Comparison of ENCODE assay signal across 20 cellular contexts in the genomic region with DNA sequence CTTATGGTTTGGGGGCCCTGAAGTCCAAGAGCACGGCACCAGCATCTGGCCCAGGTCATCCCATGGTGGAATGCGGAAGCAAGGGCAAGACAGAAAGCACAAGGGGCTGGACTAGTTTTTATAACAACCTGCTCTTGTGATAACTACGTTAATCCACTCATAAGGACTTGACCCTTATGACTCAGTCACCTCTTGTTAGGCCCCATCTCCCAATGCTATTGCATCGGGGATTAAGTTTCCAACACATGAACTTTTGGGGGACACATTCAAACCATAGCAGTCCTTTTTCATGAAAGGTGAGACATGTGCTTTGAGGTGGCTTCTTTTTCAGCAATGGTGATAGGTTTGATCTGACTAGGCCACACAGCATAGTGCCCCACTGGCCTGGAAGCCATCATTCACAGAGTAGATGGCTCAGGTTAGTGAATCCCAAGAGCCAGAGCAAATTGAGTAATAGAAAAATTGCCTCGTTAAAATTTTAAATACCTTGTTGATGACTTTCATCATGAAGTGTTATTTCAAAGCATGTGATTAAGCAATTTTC. TPM values are rescaled to one million over a fixed set of nuclear protein-coding genes. Genes with fewer than 3 reads are reported as not detected.
DNase-seq lines count a peak whose midpoint lies in the region; ATAC-seq and TF ChIP-seq lines count a peak whose summit lies in the region.
"Had no signal": no experiment of that assay in that cellular context is flagged by ENCODE, and none has a peak within 500 bp of the region (broad histone marks: within the 10 kb centered on the region; RNA-seq: fewer than 3 reads in every experiment).

No MANE protein-coding gene starts in this region.

- H3K4ac ChIP-seq in IMR-90 (ENCODE audit: low read depth, low read length): no peak overlapping the region

- H3K23ac ChIP-seq in IMR-90 (ENCODE audit: low read depth, low read length): no peak overlapping the region

- peaks cover 2 to 4% of the 10 kb centered on the region in 2 donors for H3K36me3 Mint-ChIP-seq in activated T-cell treated with anti-CD3 and anti-CD28 coated beads, Interleukin-2, amount 50 U/mL, for 72 hours (ENCODE audit: insufficient read depth in 2 of 2)
- no peaks in the 10 kb centered on the region for H3K36me3 Mint-ChIP-seq in activated T-cell treated with anti-CD3 and anti-CD28 coated beads, Interleukin-2, amount 50 U/mL, for 24 hours (ENCODE audit: low read depth)

- peak overlapping the region; percentile 14 for H2BK5ac ChIP-seq in IMR-90 (ENCODE audit: low read depth, low read length, poor library complexity, severe bottlenecking)

- no peak for TF ChIP-seq RAD21 in IMR-90 (IDR thresholded peaks at IDR 0.05; ENCODE audit: low read length)

- peaks cover 1 to 2% of the 10 kb centered on the region in 2 donors for H3K9me3 Mint-ChIP-seq in activated T-cell treated with anti-CD3 and anti-CD28 coated beads, Interleukin-2, amount 50 U/mL, for 72 hours
- no peaks in the 10 kb centered on the region for H3K9me3 Mint-ChIP-seq in activated T-cell treated with anti-CD3 and anti-CD28 coated beads, Interleukin-2, amount 50 U/mL, for 24 hours
- H3K9me3 Mint-ChIP-seq in stimulated activated naive CD8-positive, alpha-beta T cell treated with anti-CD3 and anti-CD28 coated beads, Interleukin-15, amount 100 ng/mL, for 72 hours: peaks cover 0 to 8% of the 10 kb centered on the region in 2 donors

- H2BK120ac ChIP-seq in IMR-90 (ENCODE audit: low read depth, low read length): no peak overlapping the region

- peaks cover 8 to 53% of the 10 kb centered on the region in 2 experiments; a peak in 3 of 4 replicates for H3K79me1 ChIP-seq in IMR-90 (ENCODE audit: low read depth in 1 of 2, low read length in 2 of 2)

- BruUV-seq in IMR-90 (replicated peaks; lab: Mats Ljungman, UMichigan): no TSS peak

- no peak overlapping the region for H3K14ac ChIP-seq in IMR-90 (replicated peaks; ENCODE audit: low read depth, low read length)

- H2AFZ ChIP-seq in IMR-90 (replicated peaks; ENCODE audit: low read length, poor library complexity): no peak overlapping the region
- H2AFZ ChIP-seq: GM23338 had no signal

- H3K4me3 ChIP-seq in IMR-90 (ENCODE audit: insufficient read depth, low read depth, low read length): no peak overlapping the region
- H3K4me3 ChIP-seq: GM23338, Peyer's patch had no signal

- peaks cover 94% of the 10 kb centered on the region for H4K20me1 ChIP-seq in IMR-90 (ENCODE audit: insufficient read depth, low read length)

- peak overlapping the region; percentile 37; the same call in 1 of the 2 replicates for H3K4me2 ChIP-seq in IMR-90 (ENCODE audit: low read depth, low read length)
- H3K4me2 ChIP-seq: GM23338 had no signal

- dilution Hi-C loops in IMR-90 (cut with HindIII; ENCODE audit: low sequenced_read_pairs, unreplicated experiment): no loop called here

- no peak overlapping the region for H2BK15ac ChIP-seq in IMR-90 (ENCODE audit: low read depth, low read length)

- DNase-seq in activated T-cell treated with anti-CD3 and anti-CD28 coated beads, Interleukin-2, amount 50 U/mL, for 72 hours: no peak
- no peak for DNase-seq in activated T-cell treated with anti-CD3 and anti-CD28 coated beads, Interleukin-2, amount 50 U/mL, for 24 hours
- DNase-seq in IMR-90 (no peak), epithelial cell of prostate (ENCODE audit: low read depth, low spot score) (no peak), GF-D8 (lab: John Stamatoyannopoulos, UW) (no peak)
- peak in 1 of 2 donors; percentile 13 for DNase-seq in stimulated activated naive CD8-positive, alpha-beta T cell treated with anti-CD3 and anti-CD28 coated beads, Interleukin-15, amount 100 ng/mL, for 72 hours
- DNase-seq: Calu3; CD4-positive, alpha-beta T cell; KBM-7; NCI-H1105 treated with DMSO at 0.1 percent for 48 hours; NCI-H1694; NCI-H2081 treated with DMSO at 0.1 percent for 48 hours; NCI-H446 treated with DMSO at 0.1 percent for 48 hours; NCI-H69; NK-92 treated with Interleukin-12 subunit alpha and Interleukin-12 subunit beta, amount 100 ng/mL, for 24 hours; Peyer's patch had no signal

- H3K9me1 ChIP-seq in IMR-90 (ENCODE audit: insufficient read depth, low read length): peaks cover 18% of the 10 kb centered on the region

- 100% methylated on average over 3 of the region's 5 CpGs; no CpG with 5 or more reads in 1 of the 2 experiments for WGBS in IMR-90 (ENCODE audit: extremely low coverage in 2 of 2, insufficient read length in 1 of 2), 2 experiments

- no peaks in the 10 kb centered on the region for H3K27me3 Mint-ChIP-seq in activated T-cell treated with anti-CD3 and anti-CD28 coated beads, Interleukin-2, amount 50 U/mL, for 72 hours (ENCODE audit: low read depth)
- peaks cover 11% of the 10 kb centered on the region for H3K27me3 Mint-ChIP-seq in activated T-cell treated with anti-CD3 and anti-CD28 coated beads, Interleukin-2, amount 50 U/mL, for 24 hours
- peaks cover 9% of the 10 kb centered on the region for H3K27me3 Mint-ChIP-seq in stimulated activated naive CD8-positive, alpha-beta T cell treated with anti-CD3 and anti-CD28 coated beads, Interleukin-15, amount 100 ng/mL, for 72 hours

- no peak overlapping the region for H4K91ac ChIP-seq in IMR-90 (ENCODE audit: insufficient read depth, low read depth, low read length)

- H3K4me3 Mint-ChIP-seq in activated T-cell treated with anti-CD3 and anti-CD28 coated beads, Interleukin-2, amount 50 U/mL, for 72 hours: no peak overlapping the region
- no peak overlapping the region for H3K4me3 Mint-ChIP-seq in activated T-cell treated with anti-CD3 and anti-CD28 coated beads, Interleukin-2, amount 50 U/mL, for 24 hours
- H3K4me3 Mint-ChIP-seq in stimulated activated naive CD8-positive, alpha-beta T cell treated with anti-CD3 and anti-CD28 coated beads, Interleukin-15, amount 100 ng/mL, for 72 hours: no peak overlapping the region
- H3K4me3 Mint-ChIP-seq: CD4-positive, alpha-beta T cell; GM23338 had no signal

- no peak overlapping the region for H3K27ac Mint-ChIP-seq in activated T-cell treated with anti-CD3 and anti-CD28 coated beads, Interleukin-2, amount 50 U/mL, for 72 hours
- H3K27ac Mint-ChIP-seq in activated T-cell treated with anti-CD3 and anti-CD28 coated beads, Interleukin-2, amount 50 U/mL, for 24 hours: no peak overlapping the region
- H3K27ac Mint-ChIP-seq in stimulated activated naive CD8-positive, alpha-beta T cell treated with anti-CD3 and anti-CD28 coated beads, Interleukin-15, amount 100 ng/mL, for 72 hours: no peak overlapping the region
- H3K27ac Mint-ChIP-seq: CD4-positive, alpha-beta T cell; GM23338 had no signal

- H3K4me1 Mint-ChIP-seq in activated T-cell treated with anti-CD3 and anti-CD28 coated beads, Interleukin-2, amount 50 U/mL, for 72 hours (ENCODE audit: low read depth): no peaks in the 10 kb centered on the region
- H3K4me1 Mint-ChIP-seq in activated T-cell treated with anti-CD3 and anti-CD28 coated beads, Interleukin-2, amount 50 U/mL, for 24 hours (ENCODE audit: low read depth): no peaks in the 10 kb centered on the region
- H3K4me1 Mint-ChIP-seq in stimulated activated naive CD8-positive, alpha-beta T cell treated with anti-CD3 and anti-CD28 coated beads, Interleukin-15, amount 100 ng/mL, for 72 hours: no peaks in the 10 kb centered on the region

- H2AK5ac ChIP-seq in IMR-90 (ENCODE audit: low read depth, low read length): no peak overlapping the region

- POLR2A ChIA-PET in IMR-90 (lab: Charles Lee; ENCODE audit: unreplicated experiment): no interaction called here

- CTCF ChIA-PET in IMR-90 (lab: Yijun Ruan, JAX): no interaction called here

- H3K56ac ChIP-seq in IMR-90 (ENCODE audit: extremely low read depth, insufficient read depth, low read length): no peak overlapping the region

- H3K4me1 ChIP-seq in IMR-90 (ENCODE audit: control insufficient read depth, insufficient read depth, low read length): peaks cover 14% of the 10 kb centered on the region
- H3K4me1 ChIP-seq: Peyer's patch had no signal

- H3K27me3 ChIP-seq in IMR-90 (ENCODE audit: control insufficient read depth, insufficient read depth, low read length): no peaks in the 10 kb centered on the region
- H3K27me3 ChIP-seq: Peyer's patch had no signal

- peak; percentile 69 to 72 for ATAC-seq in activated T-cell treated with anti-CD3 and anti-CD28 coated beads, Interleukin-2, amount 50 U/mL, for 72 hours (replicated peaks in 1 of 2)
- ATAC-seq in IMR-90 (ENCODE audit: low read depth) (no peak), HG03095 (IDR thresholded peaks at IDR 0.05; ENCODE audit: unreplicated experiment) (no peak)
- peak; percentile 87 for ATAC-seq in stimulated activated naive CD8-positive, alpha-beta T cell treated with anti-CD3 and anti-CD28 coated beads, Interleukin-15, amount 100 ng/mL, for 72 hours
- ATAC-seq: GM23338, HCT116, Right ventricle myocardium inferior had no signal

- H3K18ac ChIP-seq in IMR-90 (ENCODE audit: low read depth, low read length): no peak overlapping the region

- in situ Hi-C loops in IMR-90 (cut with MboI; ENCODE audit: low sequenced_read_pairs): no loop called here

- H3K27ac ChIP-seq in IMR-90 (ENCODE audit: insufficient read depth, low read length) (no peak overlapping the region), epithelial cell of prostate (peak overlapping the region; percentile 19)
- H3K27ac ChIP-seq: Peyer's patch had no signal

- H4K8ac ChIP-seq in IMR-90 (ENCODE audit: low read depth in 2 of 2, low read length in 2 of 2): no peak overlapping the region

- H2AK9ac ChIP-seq in IMR-90 (replicated peaks; ENCODE audit: low read depth, low read length, poor library complexity): no peak overlapping the region

- TF ChIP-seq POLR2A in IMR-90 (IDR thresholded peaks at IDR 0.05; ENCODE audit: low read depth, low read length): no peak

- no peak for TF ChIP-seq CTCF in IMR-90 (conservative IDR thresholded peaks at IDR 0.05; ENCODE audit: low read depth, low read length)

- no peak overlapping the region for H4K5ac ChIP-seq in IMR-90 (ENCODE audit: low read depth, low read length)

- H3K9ac ChIP-seq in IMR-90 (ENCODE audit: low read depth, low read length): no peak overlapping the region

- H2BK20ac ChIP-seq in IMR-90 (ENCODE audit: low read depth, low read length): no peak overlapping the region

- H3K36me3 ChIP-seq in IMR-90 (ENCODE audit: control insufficient read depth, insufficient read depth, low read length): peaks cover 12% of the 10 kb centered on the region
- H3K36me3 ChIP-seq: Peyer's patch had no signal

- H3K9me3 ChIP-seq in IMR-90 (ENCODE audit: control insufficient read depth, insufficient read depth, low read length): no peaks in the 10 kb centered on the region
- H3K9me3 ChIP-seq: Peyer's patch had no signal

- intact Hi-C loops in IMR-90 (cut with micrococcal nuclease): loop anchor here (2.0 kb wide), 1 partner anchor 13 kb away; no protein-coding TSS in a partner anchor

TF ChIP-seq in IMR-90, 13 proteins besides CTCF, POLR2A, EP300 and RAD21 (continues in another document):
- TF ChIP-seq RCOR1 (IDR thresholded peaks at IDR 0.05; ENCODE audit: insufficient replicate concordance, low read length) (no peak), CEBPB (IDR thresholded peaks at IDR 0.05; ENCODE audit: low read depth, low read length) (no peak), MXI1 (IDR thresholded peaks at IDR 0.05; ENCODE audit: borderline replicate concordance, low read depth, low read length) (no peak)

RNA-seq across cellular contexts. Expression of gene FRMD6, which starts 12.1 kb away (rescaled TPM):
- total RNA-seq in activated T-cell treated with anti-CD3 and anti-CD28 coated beads, Interleukin-2, amount 50 U/mL, for 72 hours: 1 to 10 TPM; 6.5 to 7.7 TPM
- total RNA-seq in IMR-90 (2012; rRNA removed): 620 and 682 TPM in 2 replicates
- 243 and 244 TPM in 2 replicates for polyA plus RNA-seq in IMR-90 (2012; rRNA removed)
- 129 and 270 TPM in 2 replicates for polyA plus RNA-seq in IMR-90 (2012; cell fraction: cytosol; rRNA removed)
- polyA plus RNA-seq in IMR-90 (2012; cell fraction: nucleus; rRNA removed; ENCODE audit: low replicate concordance): 287 and 382 TPM in 2 replicates

Comparison
In these comparisons a context has a peak if more than half of its experiments do, and no peak if none do; other contexts are left out.
1. ATAC-seq: peak in activated T-cell treated with anti-CD3 and anti-CD28 coated beads, Interleukin-2, amount 50 U/mL, for 72 hours (2 of 2) and stimulated activated naive CD8-positive, alpha-beta T cell treated with anti-CD3 and anti-CD28 coated beads, Interleukin-15, amount 100 ng/mL, for 72 hours (single experiment); none in IMR-90 (single experiment) and HG03095 (single experiment).
2. RNA of gene FRMD6, which starts 12.1 kb away (total RNA-seq): 620 to 682 TPM in IMR-90; 6.5 to 7.7 TPM in activated T-cell treated with anti-CD3 and anti-CD28 coated beads, Interleukin-2, amount 50 U/mL, for 72 hours; every median in the first group is over 10 times any median in the second.